In the genomic region with DNA sequence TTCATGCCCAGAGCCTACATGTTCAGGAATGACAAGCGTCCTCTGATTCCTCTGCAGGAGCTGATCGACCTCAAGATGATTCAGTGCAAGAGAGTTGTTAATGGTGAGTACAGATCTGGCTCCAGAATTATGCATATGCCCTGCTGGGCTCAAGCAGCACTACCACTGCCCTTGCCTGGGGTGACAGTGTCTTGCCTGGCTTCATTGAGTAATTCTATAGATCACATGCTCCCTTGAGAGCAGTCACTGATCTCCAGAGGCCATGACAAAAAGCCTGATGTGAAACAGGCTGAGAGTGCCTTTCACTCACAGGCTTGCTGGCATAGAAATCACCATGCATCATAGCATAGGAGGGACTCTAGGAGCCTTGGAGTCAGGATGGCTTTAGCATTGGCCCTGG, we compare ENCODE assay signal across 1 cellular context.
TF ChIP-seq lines count a peak whose summit lies in the region.

No MANE protein-coding gene starts in this region.

TF ChIP-seq in IMR-90, 13 proteins besides CTCF, POLR2A, EP300 and RAD21:
- TF ChIP-seq, protein P1, sequence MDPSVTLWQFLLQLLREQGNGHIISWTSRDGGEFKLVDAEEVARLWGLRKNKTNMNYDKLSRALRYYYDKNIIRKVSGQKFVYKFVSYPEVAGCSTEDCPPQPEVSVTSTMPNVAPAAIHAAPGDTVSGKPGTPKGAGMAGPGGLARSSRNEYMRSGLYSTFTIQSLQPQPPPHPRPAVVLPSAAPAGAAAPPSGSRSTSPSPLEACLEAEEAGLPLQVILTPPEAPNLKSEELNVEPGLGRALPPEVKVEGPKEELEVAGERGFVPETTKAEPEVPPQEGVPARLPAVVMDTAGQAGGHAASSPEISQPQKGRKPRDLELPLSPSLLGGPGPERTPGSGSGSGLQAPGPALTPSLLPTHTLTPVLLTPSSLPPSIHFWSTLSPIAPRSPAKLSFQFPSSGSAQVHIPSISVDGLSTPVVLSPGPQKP (IDR thresholded peaks at IDR 0.05; ENCODE audit: borderline replicate concordance, low read depth, low read length): no peak
- TF ChIP-seq MXI1 (IDR thresholded peaks at IDR 0.05; ENCODE audit: borderline replicate concordance, low read depth, low read length): no peak
- TF ChIP-seq RFX5 (IDR thresholded peaks at IDR 0.05; ENCODE audit: low read depth, low read length): no peak
- no peak for TF ChIP-seq CHD1 (IDR thresholded peaks at IDR 0.05; ENCODE audit: low read depth, low read length)
- TF ChIP-seq BHLHE40 (IDR thresholded peaks at IDR 0.05; ENCODE audit: low read depth, low read length): no peak
- TF ChIP-seq MAZ (IDR thresholded peaks at IDR 0.05; ENCODE audit: borderline replicate concordance, low read depth, low read length): no peak
- TF ChIP-seq SMC3 (IDR thresholded peaks at IDR 0.05; ENCODE audit: low read depth, low read length): no peak
- no peak for TF ChIP-seq MAFK (IDR thresholded peaks at IDR 0.05; ENCODE audit: low read depth, low read length)
- TF ChIP-seq CEBPB (IDR thresholded peaks at IDR 0.05; ENCODE audit: low read depth, low read length): no peak
